ENCODE assay signal across 19 cellular contexts in the genomic region with DNA sequence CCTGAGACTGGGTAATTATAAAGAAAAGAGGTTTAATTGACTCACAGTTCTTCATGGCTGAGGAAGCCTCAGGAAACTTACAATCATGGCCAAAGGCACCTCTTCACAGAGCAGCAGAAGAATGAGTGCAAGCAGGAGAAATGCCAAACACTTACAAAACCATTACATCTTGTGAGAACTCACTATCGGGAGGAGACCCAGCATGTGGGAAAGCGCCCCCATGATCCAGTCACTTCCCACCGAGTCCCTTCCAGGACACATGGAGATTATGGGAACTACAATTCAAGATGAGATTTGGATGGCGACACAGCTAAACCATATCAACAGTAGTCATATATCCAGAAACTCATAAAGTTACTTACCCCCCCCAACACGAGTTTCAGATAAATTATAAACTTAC. TPM values are rescaled to one million over a fixed set of nuclear protein-coding genes. Genes with fewer than 3 reads are reported as not detected.
DNase-seq lines count a peak whose midpoint lies in the region; ATAC-seq and TF ChIP-seq lines count a peak whose summit lies in the region.
"Had no signal": no experiment of that assay in that cellular context is flagged by ENCODE, and none has a peak within 500 bp of the region (broad histone marks: within the 10 kb centered on the region; RNA-seq: fewer than 3 reads in every experiment).

No MANE protein-coding gene starts in this region.

- no peak for ATAC-seq in activated T-cell treated with anti-CD3 and anti-CD28 coated beads, Interleukin-2, amount 50 U/mL, for 72 hours (replicated peaks in 1 of 2)
- ATAC-seq in T-helper 17 cell, result no peak
- no peak for ATAC-seq in stimulated activated memory B cell treated with anti-CD40 and anti-IgM and Interleukin-4, amounts not matched to agents 10 μg/mL and 1 μg/mL and 100 μg/mL, for 72 hours
- ATAC-seq in CD4-positive, alpha-beta T cell (ENCODE audit: poor library complexity), result no peak
- ATAC-seq: A549; CD8-positive, alpha-beta T cell had no signal

- no peak overlapping the region for H3K4me3 Mint-ChIP-seq in activated T-cell treated with anti-CD3 and anti-CD28 coated beads, Interleukin-2, amount 50 U/mL, for 72 hours
- no peak overlapping the region for H3K4me3 Mint-ChIP-seq in T-helper 17 cell
- H3K4me3 Mint-ChIP-seq in endothelial cell (ENCODE audit: unreplicated experiment), result no peak overlapping the region
- no peak overlapping the region for H3K4me3 Mint-ChIP-seq in stimulated activated memory B cell treated with anti-CD40 and anti-IgM and Interleukin-4, amounts not matched to agents 10 μg/mL and 1 μg/mL and 100 μg/mL, for 72 hours
- no peak overlapping the region for H3K4me3 Mint-ChIP-seq in CD4-positive, alpha-beta T cell
- H3K4me3 Mint-ChIP-seq: CD14-positive monocyte; CD8-positive, alpha-beta T cell had no signal

- CTCF ChIA-PET in CD4-positive, alpha-beta T cell (lab: Charles Lee), result no interaction called here

- H3K4me1 Mint-ChIP-seq in activated T-cell treated with anti-CD3 and anti-CD28 coated beads, Interleukin-2, amount 50 U/mL, for 72 hours (ENCODE audit: low read depth), result peaks cover 42% of the 10 kb centered on the region
- H3K4me1 Mint-ChIP-seq in T-helper 17 cell (peaks cover 40% of the 10 kb centered on the region), endothelial cell (ENCODE audit: unreplicated experiment) (peaks cover 18% of the 10 kb centered on the region)
- peaks cover 72% of the 10 kb centered on the region for H3K4me1 Mint-ChIP-seq in stimulated activated memory B cell treated with anti-CD40 and anti-IgM and Interleukin-4, amounts not matched to agents 10 μg/mL and 1 μg/mL and 100 μg/mL, for 72 hours
- H3K4me1 Mint-ChIP-seq in CD4-positive, alpha-beta T cell (ENCODE audit: low read depth), result peaks cover 94% of the 10 kb centered on the region

- H3K27me3 Mint-ChIP-seq in activated T-cell treated with anti-CD3 and anti-CD28 coated beads, Interleukin-2, amount 50 U/mL, for 72 hours (ENCODE audit: low read depth), result no peaks in the 10 kb centered on the region
- no peaks in the 10 kb centered on the region for H3K27me3 Mint-ChIP-seq in T-helper 17 cell
- H3K27me3 Mint-ChIP-seq in endothelial cell (ENCODE audit: unreplicated experiment), result peaks cover 5% of the 10 kb centered on the region
- H3K27me3 Mint-ChIP-seq in stimulated activated memory B cell treated with anti-CD40 and anti-IgM and Interleukin-4, amounts not matched to agents 10 μg/mL and 1 μg/mL and 100 μg/mL, for 72 hours, result no peaks in the 10 kb centered on the region
- no peaks in the 10 kb centered on the region for H3K27me3 Mint-ChIP-seq in CD4-positive, alpha-beta T cell

- no peak for DNase-seq in activated T-cell treated with anti-CD3 and anti-CD28 coated beads, Interleukin-2, amount 50 U/mL, for 72 hours
- no peak for DNase-seq in activated T-cell treated with anti-CD3 and anti-CD28 coated beads, Interleukin-2, amount 50 U/mL, for 1 hour
- DNase-seq in T-helper 17 cell (no peak), endothelial cell (ENCODE audit: low spot score) (no peak), NCI-H510A treated with DMSO at 0.1 percent for 48 hours (lab: John Stamatoyannopoulos, UW) (no peak), NOMO-1 treated with dmso at 0.1 percent for 144 hours (lab: John Stamatoyannopoulos, UW; ENCODE audit: unreplicated experiment) (no peak)
- DNase-seq in CD4-positive, alpha-beta T cell, result no peak
- DNase-seq: AML-193; Calu3; CD8-positive, alpha-beta T cell; DMS79 treated with DMSO at 0.1 percent for 48 hours; GF-D8; GOT3; H7; IMR-90 had no signal

- H3K9me3 Mint-ChIP-seq in activated T-cell treated with anti-CD3 and anti-CD28 coated beads, Interleukin-2, amount 50 U/mL, for 72 hours, result no peaks in the 10 kb centered on the region
- H3K9me3 Mint-ChIP-seq in endothelial cell (ENCODE audit: unreplicated experiment), result no peaks in the 10 kb centered on the region
- no peaks in the 10 kb centered on the region for H3K9me3 Mint-ChIP-seq in stimulated activated memory B cell treated with anti-CD40 and anti-IgM and Interleukin-4, amounts not matched to agents 10 μg/mL and 1 μg/mL and 100 μg/mL, for 72 hours
- no peaks in the 10 kb centered on the region for H3K9me3 Mint-ChIP-seq in CD4-positive, alpha-beta T cell
- H3K9me3 Mint-ChIP-seq: CD14-positive monocyte; CD8-positive, alpha-beta T cell had no signal

- H3K9me3 ChIP-seq in T-helper 17 cell (ENCODE audit: control insufficient read depth, low read length, poor library complexity, severe bottlenecking), result no peaks in the 10 kb centered on the region
- no peaks in the 10 kb centered on the region for H3K9me3 ChIP-seq in CD4-positive, alpha-beta T cell (ENCODE audit: control insufficient read depth, low read length)
- H3K9me3 ChIP-seq: A549 had no signal

- no peaks in the 10 kb centered on the region for H3K27me3 ChIP-seq in CD4-positive, alpha-beta T cell (ENCODE audit: control insufficient read depth, insufficient read depth, low read length)

- no peak for TF ChIP-seq CTCF in endothelial cell (IDR thresholded peaks at IDR 0.05; ENCODE audit: unreplicated experiment)
- no peak for TF ChIP-seq CTCF in CD4-positive, alpha-beta T cell (IDR thresholded peaks at IDR 0.05)

- peaks cover 0 to 2% of the 10 kb centered on the region in 2 donors for H3K36me3 Mint-ChIP-seq in activated T-cell treated with anti-CD3 and anti-CD28 coated beads, Interleukin-2, amount 50 U/mL, for 72 hours (ENCODE audit: insufficient read depth in 2 of 2)
- H3K36me3 Mint-ChIP-seq in T-helper 17 cell (ENCODE audit: low read depth) (no peaks in the 10 kb centered on the region), endothelial cell (ENCODE audit: low read depth, unreplicated experiment) (no peaks in the 10 kb centered on the region)
- H3K36me3 Mint-ChIP-seq in stimulated activated memory B cell treated with anti-CD40 and anti-IgM and Interleukin-4, amounts not matched to agents 10 μg/mL and 1 μg/mL and 100 μg/mL, for 72 hours, result peaks cover 18% of the 10 kb centered on the region
- peaks cover 4% of the 10 kb centered on the region for H3K36me3 Mint-ChIP-seq in CD4-positive, alpha-beta T cell (ENCODE audit: low read depth)
- H3K36me3 Mint-ChIP-seq: CD14-positive monocyte had no signal

- peak overlapping the region; percentile 22 for H3K27ac Mint-ChIP-seq in activated T-cell treated with anti-CD3 and anti-CD28 coated beads, Interleukin-2, amount 50 U/mL, for 72 hours
- peak overlapping the region; percentile 42 for H3K27ac Mint-ChIP-seq in T-helper 17 cell
- H3K27ac Mint-ChIP-seq in endothelial cell (ENCODE audit: unreplicated experiment), result peak overlapping the region; percentile 33
- peak overlapping the region; percentile 22 for H3K27ac Mint-ChIP-seq in stimulated activated memory B cell treated with anti-CD40 and anti-IgM and Interleukin-4, amounts not matched to agents 10 μg/mL and 1 μg/mL and 100 μg/mL, for 72 hours
- no peak overlapping the region for H3K27ac Mint-ChIP-seq in CD4-positive, alpha-beta T cell
- H3K27ac Mint-ChIP-seq: CD8-positive, alpha-beta T cell had no signal

- no peak overlapping the region for H3K27ac ChIP-seq in CD4-positive, alpha-beta T cell (ENCODE audit: low read depth, low read length)
- H3K27ac ChIP-seq: 22Rv1, A549 had no signal

- POLR2A ChIA-PET in CD4-positive, alpha-beta T cell (lab: Charles Lee), result no interaction called here

- intact Hi-C loops in CD4-positive, alpha-beta T cell (cut with DNase I, micrococcal nuclease), result no loop called here

RNA-seq across cellular contexts. Expression of a gene that starts 28.6 kb away (rescaled TPM):
- 100 to 1,000 TPM in 1 of 2 donors, 10 to 100 TPM in 1; 96.0 to 102 TPM for total RNA-seq in activated T-cell treated with anti-CD3 and anti-CD28 coated beads, Interleukin-2, amount 50 U/mL, for 72 hours
- 100 to 1,000 TPM; 147 to 193 TPM for total RNA-seq in T-helper 17 cell
- 61.1 TPM for total RNA-seq in endothelial cell (ENCODE audit: unreplicated experiment)
- total RNA-seq in CD4-positive, alpha-beta T cell, result 100 to 1,000 TPM; 135 to 138 TPM
